20 cellular contexts compared by ENCODE assay signal in the genomic region with DNA sequence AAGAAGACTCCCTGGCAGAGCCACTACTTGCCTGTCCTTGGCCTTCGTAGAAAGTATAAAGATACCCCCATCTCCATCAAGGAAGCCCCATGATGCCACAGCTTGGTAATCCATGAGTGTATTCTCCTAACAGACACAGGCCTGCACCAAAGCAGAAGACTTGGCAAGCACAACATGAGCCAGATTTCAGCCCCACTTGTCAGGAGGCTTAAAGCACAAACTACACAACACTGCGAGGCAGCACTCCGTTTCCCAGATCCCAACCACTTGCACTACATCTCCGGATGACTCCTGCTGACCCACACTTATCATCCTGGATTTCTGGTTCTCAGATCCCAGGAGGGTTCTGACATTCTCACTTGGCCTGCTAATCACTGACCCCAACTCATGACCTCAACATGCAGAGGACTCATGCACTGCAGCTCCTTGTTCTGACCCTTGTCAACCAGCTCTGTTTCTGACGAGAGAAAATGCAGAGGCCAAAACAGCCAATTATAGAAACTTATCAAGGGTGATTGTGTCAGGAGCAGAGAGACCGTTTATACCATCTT.
"Had no signal": no experiment of that assay in that cellular context is flagged by ENCODE, and none has a peak within 500 bp of the region (broad histone marks: within the 10 kb centered on the region; RNA-seq: fewer than 3 reads in every experiment).

No MANE protein-coding gene starts in this region.

- H3K4me3 ChIP-seq: SJSA1 had no signal

- DNase-seq: activated CD4-positive, alpha-beta T cell treated with anti-CD3 and anti-CD28 coated beads for 48 hours; activated CD4-positive, alpha-beta T cell treated with anti-CD3 and anti-CD28 coated beads, Interleukin-2, amount 50 U/mL, for 4 hours; activated CD4-positive, CD25-positive, alpha-beta regulatory T cell treated with anti-CD3 and anti-CD28 coated beads, Interleukin-2, amount 50 U/mL, for 72 hours; activated CD8-positive, alpha-beta memory T cell treated with anti-CD3 and anti-CD28 coated beads, Interleukin-2, amount 50 U/mL, for 48 hours; activated CD8-positive, alpha-beta T cell treated with anti-CD3 and anti-CD28 coated beads, Interleukin-2, amount 10 ng/mL, durations not matched to agents 7 days and 5 days; activated effector memory CD4-positive, alpha-beta T cell treated with anti-CD3 and anti-CD28 coated beads, Interleukin-2, amount 50 U/mL, for 16 hours; activated naive CD4-positive, alpha-beta T cell treated with anti-CD3 and anti-CD28 coated beads for 36 hours; activated T-cell treated with anti-CD3 and anti-CD28 coated beads, Interleukin-2, amount 50 U/mL, for 1 hour; amygdala; MM.1S; NCI-H1105; NCI-H1436; NCI-H1694 treated with DMSO at 0.1 percent for 48 hours; NCI-H2029 treated with DMSO at 0.1 percent for 48 hours; NCI-H345; NCI-H510A; NK-92 treated with Interleukin-12 subunit alpha and Interleukin-12 subunit beta, amount 100 ng/mL, for 24 hours; SHP77; T-helper 9 cell had no signal

- ATAC-seq: activated CD8-positive, alpha-beta T cell treated with anti-CD3 and anti-CD28 coated beads, Interleukin-2, amount 10 ng/mL, durations not matched to agents 7 days and 5 days had no signal

- H3K4me1 ChIP-seq: SJSA1 had no signal

- H3K36me3 ChIP-seq: SJSA1 had no signal

- H3K9me3 ChIP-seq: SJSA1 had no signal

- H3K27ac ChIP-seq: SJSA1 had no signal
